ENCODE assay signal across 8 cellular contexts in genomic region chr11:31509412-31510345, GRCh38. TPM values are rescaled to one million over a fixed set of nuclear protein-coding genes. Genes with fewer than 3 reads are reported as not detected.
DNase-seq lines count a peak whose midpoint lies in the region; ATAC-seq and TF ChIP-seq lines count a peak whose summit lies in the region.

Gene ELP4, plus strand, starts transcription at chr11:31509767. Its CDS starts 18 bp downstream, at chr11:31509785.
Gene IMMP1L, minus strand, starts transcription at chr11:31509622. Its CDS starts 46,346 bp downstream, at chr11:31463276.

- TF ChIP-seq POLR2A in right lobe of liver (IDR thresholded peaks at IDR 0.05) = peak; percentile 63

- peak within 1 kb of the TSS; percentile 78 to 92 (median 81) for H3K4me3 ChIP-seq in right lobe of liver

- TF ChIP-seq CTCF in C4-2B (conservative IDR thresholded peaks at IDR 0.05) = no peak
- TF ChIP-seq CTCF in right lobe of liver (IDR thresholded peaks at IDR 0.05) = no peak

- ATAC-seq in GM19395 (IDR thresholded peaks at IDR 0.05; ENCODE audit: unreplicated experiment) (peak; percentile 100), HG03565 (IDR thresholded peaks at IDR 0.05; ENCODE audit: unreplicated experiment) (peak; percentile 99), right lobe of liver (peak; percentile 99 to 100 (median 99))

- WGBS in right lobe of liver (ENCODE audit: insufficient coverage, low coverage, low lambda C conversion rate, missing lambda C conversion rate) = under 1% methylated on average over 24 of the region's 47 CpGs

- intact Hi-C loops in right lobe of liver (cut with DNase I) = no loop called here

- DNase-seq in NCI-H774 (lab: John Stamatoyannopoulos, UW) (peak; percentile 96), dermis microvascular lymphatic vessel endothelial cell (ENCODE audit: low read depth in 2 of 2) (peak; percentile 97 to 99), right lobe of liver (peak; percentile 94 to 97 (median 95))
- DNase-seq in activated CD4-positive, alpha-beta T cell treated with anti-CD3 and anti-CD28 coated beads, Interleukin-2, amount 50 U/mL, for 4 hours = peak; percentile 95 to 96
- DNase-seq in stimulated activated CD4-positive, alpha-beta T cell treated with anti-CD3 and anti-CD28 coated beads, Interleukin-4, amount 100 ng/mL, for 4 hours = peak; percentile 88 to 94

- H3K27ac ChIP-seq in C4-2B (peak within 1 kb of the TSS; percentile 89), right lobe of liver (peak within 1 kb of the TSS; percentile 61 to 80 (median 75))

- H3K36me3 ChIP-seq in right lobe of liver = no peaks in the 10 kb centered on the region

- peaks cover 0 to 12% (median 5%) of the 10 kb centered on the region in 4 donors for H3K4me1 ChIP-seq in right lobe of liver

- no peaks in the 10 kb centered on the region for H3K9me3 ChIP-seq in right lobe of liver

- H3K27me3 ChIP-seq in right lobe of liver = no peaks in the 10 kb centered on the region

RNA-seq across cellular contexts. Expression of gene ELP4, which starts in this region (rescaled TPM):
- total RNA-seq in dermis microvascular lymphatic vessel endothelial cell (12.0 and 12.7 TPM in 2 replicates), right lobe of liver (10 to 100 TPM in 2 of 6 experiments, 1 to 10 TPM in 4; 7.3 to 16.4 (median 9.2) TPM)

RNA-seq across cellular contexts. Expression of gene IMMP1L, which starts in this region (rescaled TPM):
- total RNA-seq in dermis microvascular lymphatic vessel endothelial cell (6.4 and 9.4 TPM in 2 replicates), right lobe of liver (10 to 100 TPM in 3 of 6 experiments, 1 to 10 TPM in 3; 5.9 to 17.9 (median 10.6) TPM)

Comparison
In these comparisons a context has a peak if more than half of its experiments do, and no peak if none do; other contexts are left out.
1. Peak in every context shown above with its lines: DNase-seq, ATAC-seq, H3K4me3 ChIP-seq and H3K27ac ChIP-seq.